Comparison of ENCODE assay signal across 10 cellular contexts in the genomic region with DNA sequence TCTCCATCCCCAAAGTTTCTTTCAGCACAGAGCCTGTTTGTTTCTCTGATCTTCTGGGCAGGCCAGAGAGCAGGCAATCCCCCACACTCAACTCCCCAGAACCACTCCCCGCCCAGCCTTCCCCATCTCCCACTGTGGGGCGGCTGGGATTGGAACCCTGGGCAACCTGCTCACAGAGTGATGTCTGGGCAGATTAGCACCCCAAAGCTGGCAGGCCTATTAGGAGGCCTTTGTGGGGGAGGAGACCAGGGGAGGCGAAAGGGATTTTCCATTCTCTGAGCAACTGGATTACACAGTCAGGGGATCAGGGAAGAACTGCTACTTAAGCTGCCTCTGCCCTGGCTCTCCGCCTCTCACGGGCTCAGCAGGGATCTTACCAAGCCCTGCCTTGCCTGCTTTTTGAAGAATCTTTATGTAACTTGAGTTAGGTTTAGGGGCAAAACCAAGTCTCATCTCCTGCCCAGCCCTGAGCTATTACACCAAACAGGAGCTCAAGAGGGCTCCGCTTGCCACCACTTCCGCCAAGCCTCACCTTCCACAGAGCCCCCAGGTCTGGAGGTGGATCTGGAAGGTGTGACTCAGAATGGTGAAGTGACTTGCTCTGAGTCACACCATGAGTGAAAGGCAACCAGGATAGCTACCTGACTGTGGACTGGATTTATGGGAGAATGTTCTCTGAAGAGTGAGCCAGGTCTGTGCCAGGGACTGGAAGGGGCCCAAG. TPM values are rescaled to one million over a fixed set of nuclear protein-coding genes. Genes with fewer than 3 reads are reported as not detected.
A peak's percentile ranks its signal among the peaks of the same experiment; 100 is the strongest.
DNase-seq lines count a peak whose midpoint lies in the region; ATAC-seq, FAIRE-seq and TF ChIP-seq lines count a peak whose summit lies in the region.
"Had no signal": no experiment of that assay in that cellular context is flagged by ENCODE, and none has a peak within 500 bp of the region (broad histone marks: within the 10 kb centered on the region; RNA-seq: fewer than 3 reads in every experiment).

No MANE protein-coding gene starts in this region.

- H3K27me3 ChIP-seq in left ventricle myocardium inferior (ENCODE audit: low read depth), result peaks cover 87% of the 10 kb centered on the region

- peak; percentile 27 to 79 for ATAC-seq in left cardiac atrium
- no peak for ATAC-seq in GM18873 (IDR thresholded peaks at IDR 0.05; ENCODE audit: low FRiP score, unreplicated experiment)
- ATAC-seq in sciatic nerve, result no peak

- H3K4me1 ChIP-seq in left ventricle myocardium inferior, result no peaks in the 10 kb centered on the region

- H3K27ac ChIP-seq in left ventricle myocardium inferior (replicated peaks), result no peak overlapping the region
- H3K27ac ChIP-seq: BLaER1 treated with 17β-estradiol and CSF1 and Interleukin-3, amounts not matched to agents 10 nM and 100 nM had no signal

- H3K4me3 ChIP-seq in left ventricle myocardium inferior, result no peak overlapping the region
- H3K4me3 ChIP-seq: BLaER1 treated with 17β-estradiol and CSF1 and Interleukin-3, amounts not matched to agents 10 nM and 100 nM had no signal

- no peaks in the 10 kb centered on the region for H3K36me3 Mint-ChIP-seq in activated naive CD8-positive, alpha-beta T cell treated with anti-CD3 and anti-CD28 coated beads for 36 hours
- no peaks in the 10 kb centered on the region for H3K36me3 Mint-ChIP-seq in mesothelial cell of epicardium

- no peak overlapping the region for H3K4me3 Mint-ChIP-seq in activated naive CD8-positive, alpha-beta T cell treated with anti-CD3 and anti-CD28 coated beads for 36 hours
- no peak overlapping the region for H3K4me3 Mint-ChIP-seq in mesothelial cell of epicardium

- peaks cover 56% of the 10 kb centered on the region for H3K27me3 Mint-ChIP-seq in activated naive CD8-positive, alpha-beta T cell treated with anti-CD3 and anti-CD28 coated beads for 36 hours
- no peaks in the 10 kb centered on the region for H3K27me3 Mint-ChIP-seq in mesothelial cell of epicardium (ENCODE audit: low read depth)

- peaks cover 21% of the 10 kb centered on the region for H3K4me1 Mint-ChIP-seq in activated naive CD8-positive, alpha-beta T cell treated with anti-CD3 and anti-CD28 coated beads for 36 hours
- peaks cover 77% of the 10 kb centered on the region for H3K4me1 Mint-ChIP-seq in mesothelial cell of epicardium

- no peaks in the 10 kb centered on the region for H3K9me3 Mint-ChIP-seq in activated naive CD8-positive, alpha-beta T cell treated with anti-CD3 and anti-CD28 coated beads for 36 hours
- H3K9me3 Mint-ChIP-seq in mesothelial cell of epicardium, result no peaks in the 10 kb centered on the region

- no peak for FAIRE-seq in urothelium cell line (lab: Jason Lieb, UNC)

- DNase-seq in left cardiac atrium (no peak), left ventricle myocardium inferior (no peak), mesothelial cell of epicardium (ENCODE audit: low spot score in 2 of 2, unreplicated experiment in 2 of 2) (no peak), urothelium cell line (ENCODE audit: low spot score) (peak; percentile 89), NCI-H1092 treated with DMSO at 0.1 percent for 48 hours (lab: John Stamatoyannopoulos, UW) (no peak), sciatic nerve (ENCODE audit: low spot score) (no peak)
- peak; percentile 76 for DNase-seq in activated naive CD8-positive, alpha-beta T cell treated with anti-CD3 and anti-CD28 coated beads for 36 hours
- DNase-seq: NCI-H2029 had no signal

- TF ChIP-seq CTCF in left ventricle myocardium inferior (IDR thresholded peaks at IDR 0.05; ENCODE audit: borderline replicate concordance), result no peak
- no peak for TF ChIP-seq CTCF in mesothelial cell of epicardium (IDR thresholded peaks at IDR 0.05; ENCODE audit: unreplicated experiment)

- H3K36me3 ChIP-seq in left ventricle myocardium inferior, result no peaks in the 10 kb centered on the region
- H3K36me3 ChIP-seq: BLaER1 treated with 17β-estradiol and CSF1 and Interleukin-3, amounts not matched to agents 10 nM and 100 nM had no signal

- H3K9me3 ChIP-seq in left ventricle myocardium inferior (replicated peaks), result no peaks in the 10 kb centered on the region
- H3K9me3 ChIP-seq: BLaER1 treated with 17β-estradiol and CSF1 and Interleukin-3, amounts not matched to agents 10 nM and 100 nM had no signal

- H3K27ac Mint-ChIP-seq in activated naive CD8-positive, alpha-beta T cell treated with anti-CD3 and anti-CD28 coated beads for 36 hours, result peak overlapping the region; percentile 89
- H3K27ac Mint-ChIP-seq in mesothelial cell of epicardium, result peak overlapping the region; percentile 80

- intact Hi-C loops in left cardiac atrium (cut with DNase I), result no loop called here
- intact Hi-C loops in left ventricle myocardium inferior (cut with micrococcal nuclease), result no loop called here
- intact Hi-C loops in sciatic nerve (cut with DNase I), result no loop called here

RNA-seq across cellular contexts. Expression of a gene that starts 16.0 kb away (rescaled TPM):
- not detected for total RNA-seq in left cardiac atrium
- total RNA-seq in left ventricle myocardium inferior, result not detected
- total RNA-seq in activated naive CD8-positive, alpha-beta T cell treated with anti-CD3 and anti-CD28 coated beads for 36 hours, result under 1 TPM in 1 of 2 experiments, not detected in 1; 0.30 TPM
- total RNA-seq in mesothelial cell of epicardium, result not detected in 3 replicates
- not detected for total RNA-seq in sciatic nerve

RNA-seq across cellular contexts. Expression of a gene that starts 27.5 kb away (rescaled TPM):
- 10 to 100 TPM; 24.8 to 27.2 TPM for total RNA-seq in left cardiac atrium
- total RNA-seq in left ventricle myocardium inferior, result 24.2 TPM
- 100 to 1,000 TPM; 116 to 117 TPM for total RNA-seq in activated naive CD8-positive, alpha-beta T cell treated with anti-CD3 and anti-CD28 coated beads for 36 hours
- 31.3 to 36.2 TPM (median 33.9 TPM) in 3 replicates for total RNA-seq in mesothelial cell of epicardium
- 41.5 TPM for total RNA-seq in sciatic nerve

Comparison
In these comparisons a context has a peak if more than half of its experiments do, and no peak if none do; other contexts are left out.
1. ATAC-seq: peak in left cardiac atrium (2 of 2); none in GM18873 (single experiment) and sciatic nerve (single experiment).
2. DNase-seq: peak in activated naive CD8-positive, alpha-beta T cell treated with anti-CD3 and anti-CD28 coated beads for 36 hours (single experiment) and urothelium cell line (single experiment); none in left cardiac atrium (single experiment), left ventricle myocardium inferior (single experiment), mesothelial cell of epicardium (0 of 2), NCI-H1092 treated with DMSO at 0.1 percent for 48 hours (single experiment) and sciatic nerve (single experiment).